In genomic region chr14:24092960-24093900, GRCh38 we compare ENCODE assay signal across 9 cellular contexts. TPM values are rescaled to one million over a fixed set of nuclear protein-coding genes. Genes with fewer than 3 reads are reported as not detected.
A peak's percentile ranks its signal among the peaks of the same experiment; 100 is the strongest.
DNase-seq lines count a peak whose midpoint lies in the region; ATAC-seq, FAIRE-seq and TF ChIP-seq lines count a peak whose summit lies in the region.
"Had no signal": no experiment of that assay in that cellular context is flagged by ENCODE, and none has a peak within 500 bp of the region (broad histone marks: within the 10 kb centered on the region; RNA-seq: fewer than 3 reads in every experiment).

No MANE protein-coding gene starts in this region.

- peaks cover 6% of the 10 kb centered on the region for H3K36me3 ChIP-seq in HUES48 (ENCODE audit: control insufficient read depth, insufficient read depth, low read length)
- peaks cover 4% of the 10 kb centered on the region for H3K36me3 ChIP-seq in iPS-18a (ENCODE audit: control insufficient read depth, low read depth, low read length)
- peaks cover 0 to 18% (median 6%) of the 10 kb centered on the region in 6 donors for H3K36me3 ChIP-seq in spleen

- peaks cover 30% of the 10 kb centered on the region for H3K36me3 Mint-ChIP-seq in activated T-helper 17 cell treated with anti-CD3 and anti-CD28 coated beads, Interleukin-2, amount 50 U/mL, for 72 hours (ENCODE audit: low read depth)

- peak; percentile 72 for DNase-seq in spleen
- no peak for DNase-seq in GM12891 (ENCODE audit: insufficient read length, low spot score)
- DNase-seq in NCI-H187 treated with DMSO at 0.1 percent for 48 hours (lab: John Stamatoyannopoulos, UW): no peak
- no peak for DNase-seq in cortex of kidney (lab: John Stamatoyannopoulos, UW)
- DNase-seq in EL: no peak

- H3K9me3 Mint-ChIP-seq in activated T-helper 17 cell treated with anti-CD3 and anti-CD28 coated beads, Interleukin-2, amount 50 U/mL, for 72 hours: no peaks in the 10 kb centered on the region

- H3K27me3 ChIP-seq in HUES48 (ENCODE audit: control insufficient read depth, insufficient read depth, low read length) (no peaks in the 10 kb centered on the region), iPS-18a (ENCODE audit: control insufficient read depth, insufficient read depth, low read length) (no peaks in the 10 kb centered on the region), spleen (replicated peaks in 1 of 7) (no peaks in the 10 kb centered on the region)

- no peak for FAIRE-seq in GM12891 (lab: Jason Lieb, UNC)

- H3K9ac ChIP-seq in HUES48 (ENCODE audit: low read depth, low read length): peak overlapping the region; percentile 74
- peak overlapping the region; percentile 47 for H3K9ac ChIP-seq in iPS-18a (ENCODE audit: low read length)

- intact Hi-C loops in spleen (cut with DNase I; ENCODE audit: low total_unique reads): loop anchor here (5.0 kb wide), 1 partner anchor 81 kb away; no protein-coding TSS in a partner anchor

- WGBS in spleen, 5 donors: 76 to 86% (median 82%) methylated on average over 20 of the region's 20 CpGs

- H3K4me3 ChIP-seq in HUES48 (ENCODE audit: low read depth, low read length) (peak overlapping the region; percentile 46), iPS-18a (ENCODE audit: low read length) (peak overlapping the region; percentile 16), spleen (peak overlapping the region in 7 of 8 donors; percentile 63 to 90 (median 73))

- TF ChIP-seq POLR2A in spleen (IDR thresholded peaks at IDR 0.05): no peak
- TF ChIP-seq POLR2A in GM12891 (IDR thresholded peaks at IDR 0.05; ENCODE audit: low read depth, low read length): no peak

- no peaks in the 10 kb centered on the region for H3K9me3 ChIP-seq in HUES48 (ENCODE audit: control insufficient read depth, insufficient read depth, low read length)
- H3K9me3 ChIP-seq in iPS-18a (ENCODE audit: control insufficient read depth, low read depth, low read length): no peaks in the 10 kb centered on the region
- no peaks in the 10 kb centered on the region for H3K9me3 ChIP-seq in spleen

- no peak for TF ChIP-seq CTCF in spleen (IDR thresholded peaks at IDR 0.05 in 8 of 11, conservative IDR thresholded peaks at IDR 0.05 in 3 of 11)

- peak overlapping the region; percentile 92 for H3K4me3 Mint-ChIP-seq in activated T-helper 17 cell treated with anti-CD3 and anti-CD28 coated beads, Interleukin-2, amount 50 U/mL, for 72 hours

- no peaks in the 10 kb centered on the region for H3K27me3 Mint-ChIP-seq in activated T-helper 17 cell treated with anti-CD3 and anti-CD28 coated beads, Interleukin-2, amount 50 U/mL, for 72 hours

- peaks cover 16% of the 10 kb centered on the region for H3K4me1 ChIP-seq in HUES48 (ENCODE audit: control insufficient read depth, insufficient read depth, low read length)
- H3K4me1 ChIP-seq in iPS-18a (ENCODE audit: control insufficient read depth, low read depth, low read length): peaks cover 11% of the 10 kb centered on the region
- H3K4me1 ChIP-seq in spleen: peaks cover 10 to 52% (median 34%) of the 10 kb centered on the region in 6 donors

- no peak for ATAC-seq in activated T-helper 17 cell treated with anti-CD3 and anti-CD28 coated beads, Interleukin-2, amount 50 U/mL, for 72 hours (replicated peaks)

- H3K27ac Mint-ChIP-seq in activated T-helper 17 cell treated with anti-CD3 and anti-CD28 coated beads, Interleukin-2, amount 50 U/mL, for 72 hours: peak overlapping the region; percentile 97

- peak overlapping the region; percentile 82 for H3K27ac ChIP-seq in HUES48 (ENCODE audit: low read depth, low read length)
- peak overlapping the region; percentile 8 for H3K27ac ChIP-seq in iPS-18a (ENCODE audit: low read length)
- H3K27ac ChIP-seq in spleen: peak overlapping the region; percentile 96 to 100 (median 99)

- peaks cover 23% of the 10 kb centered on the region for H3K4me1 Mint-ChIP-seq in activated T-helper 17 cell treated with anti-CD3 and anti-CD28 coated beads, Interleukin-2, amount 50 U/mL, for 72 hours

TF ChIP-seq in GM12891, 5 proteins besides CTCF, POLR2A, EP300 and RAD21:
- TF ChIP-seq PAX5 (IDR thresholded peaks at IDR 0.05; ENCODE audit: insufficient read depth, low read length, severe bottlenecking): no peak
- TF ChIP-seq SPI1 (IDR thresholded peaks at IDR 0.05; ENCODE audit: low read depth, low read length): no peak
- no peak for TF ChIP-seq POLR2AphosphoS5 (IDR thresholded peaks at IDR 0.05; ENCODE audit: low read depth, low read length)
- no peak for TF ChIP-seq TAF1 (IDR thresholded peaks at IDR 0.05; ENCODE audit: low read depth, low read length)
- no peak for TF ChIP-seq POU2F2 (IDR thresholded peaks at IDR 0.05; ENCODE audit: low read depth, low read length)

RNA-seq across cellular contexts. Expression of gene PCK2, which starts 0.9 kb away (rescaled TPM):
- 10 to 100 TPM; 31.4 to 57.6 TPM for total RNA-seq in activated T-helper 17 cell treated with anti-CD3 and anti-CD28 coated beads, Interleukin-2, amount 50 U/mL, for 72 hours
- 10 to 100 TPM; 31.4 to 52.3 (median 34.9) TPM for total RNA-seq in spleen
- 10 to 100 TPM; 25.3 to 35.7 (median 27.9) TPM for polyA plus RNA-seq in spleen
- 32.7 TPM for polyA plus RNA-seq in GM12891 (2012; ENCODE audit: low read depth, missing spikeins)

RNA-seq across cellular contexts. Expression of gene DCAF11, which starts 21.3 kb away (rescaled TPM):
- 10 to 100 TPM; 72.4 to 94.8 TPM for total RNA-seq in activated T-helper 17 cell treated with anti-CD3 and anti-CD28 coated beads, Interleukin-2, amount 50 U/mL, for 72 hours
- total RNA-seq in spleen: 100 to 1,000 TPM in 2 of 7 donors, 10 to 100 TPM in 5; 73.8 to 110 (median 80.9) TPM
- 10 to 100 TPM; 28.7 to 42.5 (median 32.4) TPM for polyA plus RNA-seq in spleen
- 46.3 TPM for polyA plus RNA-seq in GM12891 (2012; ENCODE audit: low read depth, missing spikeins)

RNA-seq across cellular contexts. Expression of gene NRL, which starts 21.5 kb away (rescaled TPM):
- 1 to 10 TPM; 1.7 to 2.5 TPM for total RNA-seq in activated T-helper 17 cell treated with anti-CD3 and anti-CD28 coated beads, Interleukin-2, amount 50 U/mL, for 72 hours
- 1 to 10 TPM; 2.0 to 7.8 (median 4.2) TPM for total RNA-seq in spleen
- polyA plus RNA-seq in spleen: 1 to 10 TPM; 2.7 to 4.7 (median 3.7) TPM
- polyA plus RNA-seq in GM12891 (2012; ENCODE audit: low read depth, missing spikeins): 1.0 TPM

RNA-seq across cellular contexts. Expression of gene CPNE6, which starts 21.9 kb away (rescaled TPM):
- total RNA-seq in activated T-helper 17 cell treated with anti-CD3 and anti-CD28 coated beads, Interleukin-2, amount 50 U/mL, for 72 hours: not detected
- under 1 TPM in 1 of 7 donors, not detected in 6; 0.13 TPM for total RNA-seq in spleen
- under 1 TPM in 1 of 3 donors, not detected in 2; 0.03 TPM for polyA plus RNA-seq in spleen
- polyA plus RNA-seq in GM12891 (2012; ENCODE audit: low read depth, missing spikeins): 0.37 TPM
- total RNA-seq: T-helper 2 cell treated with Interferon-gamma antibody and Interleukin-4, amounts not matched to agents 100 ng/mL and 5 ng/mL, for 36 hours had no signal

RNA-seq across cellular contexts. Expression of gene FITM1, which starts 37.2 kb away (rescaled TPM):
- under 1 TPM in 1 of 2 donors, not detected in 1; 0.58 TPM for total RNA-seq in activated T-helper 17 cell treated with anti-CD3 and anti-CD28 coated beads, Interleukin-2, amount 50 U/mL, for 72 hours
- 10 to 100 TPM in 2 of 7 donors, 1 to 10 TPM in 5; 3.7 to 12.9 (median 9.0) TPM for total RNA-seq in spleen
- polyA plus RNA-seq in spleen: 1 to 10 TPM; 4.6 to 9.6 (median 8.3) TPM
- polyA plus RNA-seq in GM12891 (2012; ENCODE audit: low read depth, missing spikeins): 0.40 TPM

Comparison
In these comparisons a context has a peak if more than half of its experiments do, and no peak if none do; other contexts are left out.
1. H3K27ac ChIP-seq: peak in every context shown above with its lines; median percentile 99 in spleen; 82 in HUES48; 8 in iPS-18a.
2. H3K4me3 ChIP-seq: peak in every context shown above with its lines; median percentile 73 in spleen; 46 in HUES48; 16 in iPS-18a.